ENCODE assay signal across 1 cellular context in the genomic region with DNA sequence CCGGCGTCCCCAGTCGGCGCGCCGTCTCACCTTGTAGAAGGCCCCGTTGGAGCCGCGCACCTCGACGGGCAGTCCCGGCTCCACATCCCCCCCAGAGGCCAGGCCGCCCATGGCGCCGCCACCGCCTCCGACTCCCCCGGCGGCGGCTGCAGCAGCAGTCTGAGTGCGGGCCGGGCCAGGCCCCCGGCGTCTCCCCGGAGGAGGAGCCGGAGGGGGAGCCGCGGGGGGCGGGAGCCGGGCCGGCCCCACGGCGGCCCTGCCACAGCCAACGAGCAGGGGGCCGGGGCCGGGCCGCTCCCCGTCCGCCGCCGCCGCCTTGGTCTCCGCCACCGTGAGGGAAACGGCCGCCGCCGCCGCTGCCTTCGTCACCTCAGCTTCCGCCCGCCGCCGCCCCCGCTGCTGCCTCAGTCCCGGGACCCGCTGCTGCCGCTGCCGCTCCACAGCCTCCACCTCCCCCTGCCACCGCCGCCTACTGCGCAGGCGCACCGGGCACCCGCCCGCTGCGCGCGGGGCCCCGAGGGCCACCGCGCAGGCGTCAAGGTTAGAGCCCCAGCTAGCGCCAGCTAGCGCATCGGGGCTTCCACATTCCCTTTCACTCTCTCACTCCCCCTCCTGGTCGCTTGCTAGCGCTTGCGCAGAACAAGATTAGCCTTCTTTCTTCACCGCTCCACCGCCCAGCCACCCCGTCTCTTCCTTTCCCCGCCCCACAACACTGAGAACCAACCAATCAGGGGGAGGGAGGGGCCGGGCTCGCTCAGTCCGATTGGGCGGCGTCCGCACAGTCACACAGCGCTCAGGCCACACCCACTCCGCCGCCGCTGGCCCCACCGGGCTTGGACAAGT.
A peak's percentile ranks its signal among the peaks of the same experiment; 100 is the strongest.
TF ChIP-seq lines count a peak whose summit lies in the region.

A gene (minus strand): TSS at position 476 of the 843 bp plus-strand sequence. CDS start 365 bp downstream, at position 111.

TF ChIP-seq in K562, 482 proteins besides CTCF, POLR2A, EP300 and RAD21 (continued from another document and continues in another):
- TF ChIP-seq FOXK2 (conservative IDR thresholded peaks at IDR 0.05 in 1 of 2, IDR thresholded peaks at IDR 0.05 in 1 of 2; ENCODE audit: low read depth in 2 of 2) (peak; percentile 49 to 52; a peak in 2 of 4 replicates), YY1 (IDR thresholded peaks at IDR 0.05; ENCODE audit: borderline replicate concordance in 1 of 3, control insufficient read depth in 1 of 3, extremely low read depth in 1 of 3, insufficient read depth in 3 of 3, insufficient read length in 1 of 3, insufficient replicate concordance in 2 of 3, low read depth in 1 of 3, low read length in 2 of 3) (peak in 1 of 3 experiments; percentile 36), JUNB (CRISPR knock-in tag; conservative IDR thresholded peaks at IDR 0.05) (no peak), EP400 (IDR thresholded peaks at IDR 0.05) (no peak), POLR2H (tag; IDR thresholded peaks at IDR 0.05; ENCODE audit: low read depth) (no peak), ZFX (CRISPR knock-in tag; IDR thresholded peaks at IDR 0.05) (peak; percentile 66), TAF1 (IDR thresholded peaks at IDR 0.05; ENCODE audit: control insufficient read depth, extremely low read depth, insufficient read depth, low read length, severe bottlenecking) (peak; percentile 49), TCFL5 (CRISPR knock-in tag; conservative IDR thresholded peaks at IDR 0.05) (no peak), CREB1 (IDR thresholded peaks at IDR 0.05) (0 out of 2 replicates have a peak, but pooled peaks have one; percentile 23), CREB1 (CRISPR knock-in tag; IDR thresholded peaks at IDR 0.05) (peak; percentile 68; the same call in 1 of the 2 replicates), SMAD4 (CRISPR knock-in tag; conservative IDR thresholded peaks at IDR 0.05) (peak; percentile 34; the same call in 1 of the 2 replicates), POLR2AphosphoS5 (IDR thresholded peaks at IDR 0.05; ENCODE audit: control insufficient read depth, insufficient read depth, low read depth, low read length) (peak; percentile 45; the same call in 1 of the 2 replicates), HIVEP1 (CRISPR knock-in tag; IDR thresholded peaks at IDR 0.05) (no peak), FOXM1 (IDR thresholded peaks at IDR 0.05; ENCODE audit: low read depth) (no peak), FOXM1 (CRISPR knock-in tag; IDR thresholded peaks at IDR 0.05; ENCODE audit: low read depth) (no peak), SNIP1 (IDR thresholded peaks at IDR 0.05; ENCODE audit: low read depth) (no peak), TRIM28 (IDR thresholded peaks at IDR 0.05) (no peak), SMAD2 (IDR thresholded peaks at IDR 0.05; ENCODE audit: low read depth, low read length) (no peak), NR2F6 (CRISPR knock-in tag; IDR thresholded peaks at IDR 0.05) (no peak), ATF1 (CRISPR knock-in tag; IDR thresholded peaks at IDR 0.05) (no peak), ATF1 (tag; IDR thresholded peaks at IDR 0.05) (peak; percentile 76), ATF7 (IDR thresholded peaks at IDR 0.05) (peak; percentile 47; the same call in 1 of the 2 replicates), GTF2E2 (tag; IDR thresholded peaks at IDR 0.05) (no peak), SIN3B (IDR thresholded peaks at IDR 0.05; ENCODE audit: low read depth) (peak; percentile 43), ZNF347 (CRISPR knock-in tag; IDR thresholded peaks at IDR 0.05; ENCODE audit: low read depth) (no peak), ZNF551 (CRISPR knock-in tag; IDR thresholded peaks at IDR 0.05) (no peak), ZNF311 (CRISPR knock-in tag; IDR thresholded peaks at IDR 0.05) (no peak), CEBPB (tag; IDR thresholded peaks at IDR 0.05) (no peak), CHD2 (IDR thresholded peaks at IDR 0.05; ENCODE audit: low read depth, low read length) (0 out of 2 replicates have a peak, but pooled peaks have one; percentile 14), KDM5B (IDR thresholded peaks at IDR 0.05; ENCODE audit: insufficient replicate concordance, low read depth, low read length) (peak; percentile 52), SMAD3 (CRISPR knock-in tag; conservative IDR thresholded peaks at IDR 0.05) (no peak), ILF3 (IDR thresholded peaks at IDR 0.05; ENCODE audit: borderline replicate concordance) (no peak), IRF2 (CRISPR knock-in tag; IDR thresholded peaks at IDR 0.05) (no peak), STAT5B (CRISPR knock-in tag; IDR thresholded peaks at IDR 0.05) (no peak), HDAC8 (tag; IDR thresholded peaks at IDR 0.05) (no peak), ZNF121 (CRISPR knock-in tag; conservative IDR thresholded peaks at IDR 0.05) (no peak), ESRRA (IDR thresholded peaks at IDR 0.05; ENCODE audit: borderline replicate concordance, low read depth) (peak; percentile 8; the same call in 1 of the 2 replicates), NRF1 (conservative IDR thresholded peaks at IDR 0.05 in 1 of 2, IDR thresholded peaks at IDR 0.05 in 1 of 2) (peak; percentile 99), ZNF146 (CRISPR knock-in tag; IDR thresholded peaks at IDR 0.05; ENCODE audit: unreplicated experiment) (no peak), CTBP1 (IDR thresholded peaks at IDR 0.05; ENCODE audit: borderline replicate concordance) (0 out of 2 replicates have a peak, but pooled peaks have one; percentile 24)
- TF ChIP-seq, protein P1, sequence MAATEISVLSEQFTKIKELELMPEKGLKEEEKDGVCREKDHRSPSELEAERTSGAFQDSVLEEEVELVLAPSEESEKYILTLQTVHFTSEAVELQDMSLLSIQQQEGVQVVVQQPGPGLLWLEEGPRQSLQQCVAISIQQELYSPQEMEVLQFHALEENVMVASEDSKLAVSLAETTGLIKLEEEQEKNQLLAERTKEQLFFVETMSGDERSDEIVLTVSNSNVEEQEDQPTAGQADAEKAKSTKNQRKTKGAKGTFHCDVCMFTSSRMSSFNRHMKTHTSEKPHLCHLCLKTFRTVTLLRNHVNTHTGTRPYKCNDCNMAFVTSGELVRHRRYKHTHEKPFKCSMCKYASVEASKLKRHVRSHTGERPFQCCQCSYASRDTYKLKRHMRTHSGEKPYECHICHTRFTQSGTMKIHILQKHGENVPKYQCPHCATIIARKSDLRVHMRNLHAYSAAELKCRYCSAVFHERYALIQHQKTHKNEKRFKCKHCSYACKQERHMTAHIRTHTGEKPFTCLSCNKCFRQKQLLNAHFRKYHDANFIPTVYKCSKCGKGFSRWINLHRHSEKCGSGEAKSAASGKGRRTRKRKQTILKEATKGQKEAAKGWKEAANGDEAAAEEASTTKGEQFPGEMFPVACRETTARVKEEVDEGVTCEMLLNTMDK (IDR thresholded peaks at IDR 0.05; ENCODE audit: borderline replicate concordance, insufficient read depth, low read depth, low read length, poor library complexity, severe bottlenecking) = peak; percentile 80
- TF ChIP-seq, protein P2, sequence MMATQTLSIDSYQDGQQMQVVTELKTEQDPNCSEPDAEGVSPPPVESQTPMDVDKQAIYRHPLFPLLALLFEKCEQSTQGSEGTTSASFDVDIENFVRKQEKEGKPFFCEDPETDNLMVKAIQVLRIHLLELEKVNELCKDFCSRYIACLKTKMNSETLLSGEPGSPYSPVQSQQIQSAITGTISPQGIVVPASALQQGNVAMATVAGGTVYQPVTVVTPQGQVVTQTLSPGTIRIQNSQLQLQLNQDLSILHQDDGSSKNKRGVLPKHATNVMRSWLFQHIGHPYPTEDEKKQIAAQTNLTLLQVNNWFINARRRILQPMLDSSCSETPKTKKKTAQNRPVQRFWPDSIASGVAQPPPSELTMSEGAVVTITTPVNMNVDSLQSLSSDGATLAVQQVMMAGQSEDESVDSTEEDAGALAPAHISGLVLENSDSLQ (IDR thresholded peaks at IDR 0.05) = peak; percentile 64
- TF ChIP-seq, protein P3, sequence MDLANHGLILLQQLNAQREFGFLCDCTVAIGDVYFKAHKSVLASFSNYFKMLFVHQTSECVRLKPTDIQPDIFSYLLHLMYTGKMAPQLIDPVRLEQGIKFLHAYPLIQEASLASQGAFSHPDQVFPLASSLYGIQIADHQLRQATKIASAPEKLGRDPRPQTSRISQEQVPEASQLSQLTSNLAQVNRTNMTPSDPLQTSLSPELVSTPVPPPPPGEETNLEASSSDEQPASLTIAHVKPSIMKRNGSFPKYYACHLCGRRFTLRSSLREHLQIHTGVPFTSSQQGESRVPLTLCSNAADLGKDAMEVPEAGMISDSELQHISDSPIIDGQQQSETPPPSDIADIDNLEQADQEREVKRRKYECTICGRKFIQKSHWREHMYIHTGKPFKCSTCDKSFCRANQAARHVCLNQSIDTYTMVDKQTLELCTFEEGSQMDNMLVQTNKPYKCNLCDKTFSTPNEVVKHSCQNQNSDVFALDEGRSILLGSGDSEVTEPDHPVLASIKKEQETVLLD (IDR thresholded peaks at IDR 0.05) = no peak
- TF ChIP-seq, protein P4, sequence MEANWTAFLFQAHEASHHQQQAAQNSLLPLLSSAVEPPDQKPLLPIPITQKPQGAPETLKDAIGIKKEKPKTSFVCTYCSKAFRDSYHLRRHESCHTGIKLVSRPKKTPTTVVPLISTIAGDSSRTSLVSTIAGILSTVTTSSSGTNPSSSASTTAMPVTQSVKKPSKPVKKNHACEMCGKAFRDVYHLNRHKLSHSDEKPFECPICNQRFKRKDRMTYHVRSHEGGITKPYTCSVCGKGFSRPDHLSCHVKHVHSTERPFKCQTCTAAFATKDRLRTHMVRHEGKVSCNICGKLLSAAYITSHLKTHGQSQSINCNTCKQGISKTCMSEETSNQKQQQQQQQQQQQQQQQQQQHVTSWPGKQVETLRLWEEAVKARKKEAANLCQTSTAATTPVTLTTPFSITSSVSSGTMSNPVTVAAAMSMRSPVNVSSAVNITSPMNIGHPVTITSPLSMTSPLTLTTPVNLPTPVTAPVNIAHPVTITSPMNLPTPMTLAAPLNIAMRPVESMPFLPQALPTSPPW (CRISPR knock-in tag; IDR thresholded peaks at IDR 0.05) = peak; percentile 85
- TF ChIP-seq, protein P5, sequence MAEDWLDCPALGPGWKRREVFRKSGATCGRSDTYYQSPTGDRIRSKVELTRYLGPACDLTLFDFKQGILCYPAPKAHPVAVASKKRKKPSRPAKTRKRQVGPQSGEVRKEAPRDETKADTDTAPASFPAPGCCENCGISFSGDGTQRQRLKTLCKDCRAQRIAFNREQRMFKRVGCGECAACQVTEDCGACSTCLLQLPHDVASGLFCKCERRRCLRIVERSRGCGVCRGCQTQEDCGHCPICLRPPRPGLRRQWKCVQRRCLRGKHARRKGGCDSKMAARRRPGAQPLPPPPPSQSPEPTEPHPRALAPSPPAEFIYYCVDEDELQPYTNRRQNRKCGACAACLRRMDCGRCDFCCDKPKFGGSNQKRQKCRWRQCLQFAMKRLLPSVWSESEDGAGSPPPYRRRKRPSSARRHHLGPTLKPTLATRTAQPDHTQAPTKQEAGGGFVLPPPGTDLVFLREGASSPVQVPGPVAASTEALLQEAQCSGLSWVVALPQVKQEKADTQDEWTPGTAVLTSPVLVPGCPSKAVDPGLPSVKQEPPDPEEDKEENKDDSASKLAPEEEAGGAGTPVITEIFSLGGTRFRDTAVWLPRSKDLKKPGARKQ (CRISPR knock-in tag; IDR thresholded peaks at IDR 0.05) = no peak
- TF ChIP-seq, protein P6, sequence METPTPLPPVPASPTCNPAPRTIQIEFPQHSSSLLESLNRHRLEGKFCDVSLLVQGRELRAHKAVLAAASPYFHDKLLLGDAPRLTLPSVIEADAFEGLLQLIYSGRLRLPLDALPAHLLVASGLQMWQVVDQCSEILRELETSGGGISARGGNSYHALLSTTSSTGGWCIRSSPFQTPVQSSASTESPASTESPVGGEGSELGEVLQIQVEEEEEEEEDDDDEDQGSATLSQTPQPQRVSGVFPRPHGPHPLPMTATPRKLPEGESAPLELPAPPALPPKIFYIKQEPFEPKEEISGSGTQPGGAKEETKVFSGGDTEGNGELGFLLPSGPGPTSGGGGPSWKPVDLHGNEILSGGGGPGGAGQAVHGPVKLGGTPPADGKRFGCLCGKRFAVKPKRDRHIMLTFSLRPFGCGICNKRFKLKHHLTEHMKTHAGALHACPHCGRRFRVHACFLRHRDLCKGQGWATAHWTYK (CRISPR knock-in tag; IDR thresholded peaks at IDR 0.05) = no peak
- TF ChIP-seq, protein P7, sequence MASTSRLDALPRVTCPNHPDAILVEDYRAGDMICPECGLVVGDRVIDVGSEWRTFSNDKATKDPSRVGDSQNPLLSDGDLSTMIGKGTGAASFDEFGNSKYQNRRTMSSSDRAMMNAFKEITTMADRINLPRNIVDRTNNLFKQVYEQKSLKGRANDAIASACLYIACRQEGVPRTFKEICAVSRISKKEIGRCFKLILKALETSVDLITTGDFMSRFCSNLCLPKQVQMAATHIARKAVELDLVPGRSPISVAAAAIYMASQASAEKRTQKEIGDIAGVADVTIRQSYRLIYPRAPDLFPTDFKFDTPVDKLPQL (IDR thresholded peaks at IDR 0.05; ENCODE audit: extremely low read depth, insufficient read length) = no peak
- TF ChIP-seq, protein P8, sequence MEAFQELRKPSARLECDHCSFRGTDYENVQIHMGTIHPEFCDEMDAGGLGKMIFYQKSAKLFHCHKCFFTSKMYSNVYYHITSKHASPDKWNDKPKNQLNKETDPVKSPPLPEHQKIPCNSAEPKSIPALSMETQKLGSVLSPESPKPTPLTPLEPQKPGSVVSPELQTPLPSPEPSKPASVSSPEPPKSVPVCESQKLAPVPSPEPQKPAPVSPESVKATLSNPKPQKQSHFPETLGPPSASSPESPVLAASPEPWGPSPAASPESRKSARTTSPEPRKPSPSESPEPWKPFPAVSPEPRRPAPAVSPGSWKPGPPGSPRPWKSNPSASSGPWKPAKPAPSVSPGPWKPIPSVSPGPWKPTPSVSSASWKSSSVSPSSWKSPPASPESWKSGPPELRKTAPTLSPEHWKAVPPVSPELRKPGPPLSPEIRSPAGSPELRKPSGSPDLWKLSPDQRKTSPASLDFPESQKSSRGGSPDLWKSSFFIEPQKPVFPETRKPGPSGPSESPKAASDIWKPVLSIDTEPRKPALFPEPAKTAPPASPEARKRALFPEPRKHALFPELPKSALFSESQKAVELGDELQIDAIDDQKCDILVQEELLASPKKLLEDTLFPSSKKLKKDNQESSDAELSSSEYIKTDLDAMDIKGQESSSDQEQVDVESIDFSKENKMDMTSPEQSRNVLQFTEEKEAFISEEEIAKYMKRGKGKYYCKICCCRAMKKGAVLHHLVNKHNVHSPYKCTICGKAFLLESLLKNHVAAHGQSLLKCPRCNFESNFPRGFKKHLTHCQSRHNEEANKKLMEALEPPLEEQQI (IDR thresholded peaks at IDR 0.05) = no peak
- TF ChIP-seq, protein P9, sequence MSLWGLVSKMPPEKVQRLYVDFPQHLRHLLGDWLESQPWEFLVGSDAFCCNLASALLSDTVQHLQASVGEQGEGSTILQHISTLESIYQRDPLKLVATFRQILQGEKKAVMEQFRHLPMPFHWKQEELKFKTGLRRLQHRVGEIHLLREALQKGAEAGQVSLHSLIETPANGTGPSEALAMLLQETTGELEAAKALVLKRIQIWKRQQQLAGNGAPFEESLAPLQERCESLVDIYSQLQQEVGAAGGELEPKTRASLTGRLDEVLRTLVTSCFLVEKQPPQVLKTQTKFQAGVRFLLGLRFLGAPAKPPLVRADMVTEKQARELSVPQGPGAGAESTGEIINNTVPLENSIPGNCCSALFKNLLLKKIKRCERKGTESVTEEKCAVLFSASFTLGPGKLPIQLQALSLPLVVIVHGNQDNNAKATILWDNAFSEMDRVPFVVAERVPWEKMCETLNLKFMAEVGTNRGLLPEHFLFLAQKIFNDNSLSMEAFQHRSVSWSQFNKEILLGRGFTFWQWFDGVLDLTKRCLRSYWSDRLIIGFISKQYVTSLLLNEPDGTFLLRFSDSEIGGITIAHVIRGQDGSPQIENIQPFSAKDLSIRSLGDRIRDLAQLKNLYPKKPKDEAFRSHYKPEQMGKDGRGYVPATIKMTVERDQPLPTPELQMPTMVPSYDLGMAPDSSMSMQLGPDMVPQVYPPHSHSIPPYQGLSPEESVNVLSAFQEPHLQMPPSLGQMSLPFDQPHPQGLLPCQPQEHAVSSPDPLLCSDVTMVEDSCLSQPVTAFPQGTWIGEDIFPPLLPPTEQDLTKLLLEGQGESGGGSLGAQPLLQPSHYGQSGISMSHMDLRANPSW (CRISPR knock-in tag; IDR thresholded peaks at IDR 0.05) = no peak
